14 cellular contexts compared by ENCODE assay signal in genomic region chr2:61762292-61762691, GRCh38.
A peak's percentile ranks its signal among the peaks of the same experiment; 100 is the strongest.
DNase-seq lines count a peak whose midpoint lies in the region; ATAC-seq and TF ChIP-seq lines count a peak whose summit lies in the region.
"Had no signal": no experiment of that assay in that cellular context is flagged by ENCODE, and none has a peak within 500 bp of the region (broad histone marks: within the 10 kb centered on the region; RNA-seq: fewer than 3 reads in every experiment).

No MANE protein-coding gene starts in this region.

- H3K4me1 Mint-ChIP-seq in activated CD8-positive, alpha-beta memory T cell treated with anti-CD3 and anti-CD28 coated beads, Interleukin-2, amount 10 ng/mL, durations not matched to agents 7 days and 5 days, result peaks cover 21% of the 10 kb centered on the region

- H3K27ac Mint-ChIP-seq in activated CD8-positive, alpha-beta memory T cell treated with anti-CD3 and anti-CD28 coated beads, Interleukin-2, amount 10 ng/mL, durations not matched to agents 7 days and 5 days, result peak overlapping the region; percentile 57

- TF ChIP-seq CTCF in KMS-11 (conservative IDR thresholded peaks at IDR 0.05; ENCODE audit: low read depth, low read length) (no peak), psoas muscle (IDR thresholded peaks at IDR 0.05) (no peak)

- CTCF ChIA-PET in activated CD8-positive, alpha-beta memory T cell treated with anti-CD3 and anti-CD28 coated beads, Interleukin-2, amount 10 ng/mL, durations not matched to agents 7 days and 5 days (lab: Charles Lee), result no interaction called here

- H3K4me2 ChIP-seq in KMS-11, result 0 out of 2 replicates have a peak overlapping the region, but pooled peaks have one; percentile 46

- no peak overlapping the region for H3K27ac ChIP-seq in KMS-11
- H3K27ac ChIP-seq in psoas muscle, result peak overlapping the region; percentile 100
- H3K27ac ChIP-seq: lower lobe of right lung had no signal

- H3K27me3 ChIP-seq in KMS-11 (ENCODE audit: insufficient read depth, low read depth) (no peaks in the 10 kb centered on the region), adipocyte (replicated peaks; ENCODE audit: control insufficient read depth, insufficient read depth, low read length) (no peaks in the 10 kb centered on the region), psoas muscle (ENCODE audit: insufficient read depth in 3 of 3, low read length in 2 of 3) (no peaks in the 10 kb centered on the region)
- H3K27me3 ChIP-seq: esophagus squamous epithelium, vagina had no signal

- H3K36me3 ChIP-seq in KMS-11 (ENCODE audit: insufficient read depth) (no peaks in the 10 kb centered on the region), adipocyte (ENCODE audit: control insufficient read depth, insufficient read depth, low read length, severe bottlenecking) (no peaks in the 10 kb centered on the region), psoas muscle (ENCODE audit: insufficient read depth in 1 of 2, low read depth in 1 of 2) (no peaks in the 10 kb centered on the region)
- H3K36me3 ChIP-seq: esophagus squamous epithelium, HAP-1, lower lobe of right lung, vagina had no signal

- no peak for ATAC-seq in activated CD8-positive, alpha-beta memory T cell treated with anti-CD3 and anti-CD28 coated beads, Interleukin-2, amount 10 ng/mL, durations not matched to agents 7 days and 5 days
- no peak for ATAC-seq in psoas muscle
- no peak for ATAC-seq in esophagus mucosa
- no peak for ATAC-seq in HG03196 (IDR thresholded peaks at IDR 0.05; ENCODE audit: unreplicated experiment)
- ATAC-seq: lower lobe of right lung had no signal

- H3K9ac ChIP-seq in KMS-11 (no peak overlapping the region), adipocyte (ENCODE audit: low read length) (no peak overlapping the region)

- intact Hi-C loops in psoas muscle (cut with DNase I), result loop anchor here (2.0 to 10.0 kb wide), 7 partner anchors 40 to 650 kb away; partner anchors contain the start of gene XPO1 (in 1 of the 2)

- peak; percentile 53 for DNase-seq in activated CD8-positive, alpha-beta memory T cell treated with anti-CD3 and anti-CD28 coated beads, Interleukin-2, amount 10 ng/mL, durations not matched to agents 7 days and 5 days
- no peak for DNase-seq in activated CD8-positive, alpha-beta memory T cell treated with anti-CD3 and anti-CD28 coated beads, Interleukin-2, amount 50 U/mL, for 48 hours
- DNase-seq in adipocyte (ENCODE audit: low read depth) (no peak), psoas muscle (no peak), NCI-H774 (lab: John Stamatoyannopoulos, UW) (no peak)
- DNase-seq: esophagus squamous epithelium, lower lobe of right lung, NCI-H510A, nucleus accumbens had no signal

- H3K36me3 Mint-ChIP-seq in activated CD8-positive, alpha-beta memory T cell treated with anti-CD3 and anti-CD28 coated beads, Interleukin-2, amount 10 ng/mL, durations not matched to agents 7 days and 5 days, result peaks cover 8% of the 10 kb centered on the region

- H2AFZ ChIP-seq in KMS-11 (ENCODE audit: low read depth), result no peak overlapping the region

- no peaks in the 10 kb centered on the region for H4K20me1 ChIP-seq in KMS-11 (ENCODE audit: insufficient read depth)

- no peaks in the 10 kb centered on the region for H3K79me2 ChIP-seq in KMS-11 (ENCODE audit: insufficient read depth, low read depth)

- H3K4me3 ChIP-seq in KMS-11 (IDR thresholded peaks at IDR 0.05; ENCODE audit: insufficient read depth, low read depth, low read length) (no peak overlapping the region), adipocyte (ENCODE audit: low read length) (peak overlapping the region; percentile 88), psoas muscle (no peak overlapping the region)
- H3K4me3 ChIP-seq: vagina had no signal

- 91 to 96% (median 95%) methylated on average over 8 of the region's 8 CpGs for WGBS in psoas muscle, 3 donors

- H3K27me3 Mint-ChIP-seq in activated CD8-positive, alpha-beta memory T cell treated with anti-CD3 and anti-CD28 coated beads, Interleukin-2, amount 10 ng/mL, durations not matched to agents 7 days and 5 days, result peaks cover 4% of the 10 kb centered on the region

- H3K9me3 ChIP-seq in adipocyte (ENCODE audit: control insufficient read depth, low read length) (peaks cover 10% of the 10 kb centered on the region), psoas muscle (no peaks in the 10 kb centered on the region)
- H3K9me3 ChIP-seq: esophagus squamous epithelium, HAP-1, vagina had no signal

- peaks cover 10% of the 10 kb centered on the region for H3K4me1 ChIP-seq in KMS-11 (ENCODE audit: low read depth, poor library complexity, severe bottlenecking)
- peaks cover 27% of the 10 kb centered on the region for H3K4me1 ChIP-seq in adipocyte (ENCODE audit: control insufficient read depth, insufficient read depth, low read length)
- peaks cover 12% of the 10 kb centered on the region for H3K4me1 ChIP-seq in psoas muscle

- no peak overlapping the region for H3K4me3 Mint-ChIP-seq in activated CD8-positive, alpha-beta memory T cell treated with anti-CD3 and anti-CD28 coated beads, Interleukin-2, amount 10 ng/mL, durations not matched to agents 7 days and 5 days

- H3K9me3 Mint-ChIP-seq in activated CD8-positive, alpha-beta memory T cell treated with anti-CD3 and anti-CD28 coated beads, Interleukin-2, amount 10 ng/mL, durations not matched to agents 7 days and 5 days (ENCODE audit: low read depth), result no peaks in the 10 kb centered on the region
